1 cellular context compared by ENCODE assay signal in genomic region chr7:83611776-83612175, GRCh38.
TF ChIP-seq lines count a peak whose summit lies in the region.

No MANE protein-coding gene starts in this region.

TF ChIP-seq in H1, 55 proteins besides CTCF, POLR2A, EP300 and RAD21:
- no peak for TF ChIP-seq KDM4A (IDR thresholded peaks at IDR 0.05; ENCODE audit: low read depth, low read length, severe bottlenecking)
- TF ChIP-seq POU5F1 (IDR thresholded peaks at IDR 0.05; ENCODE audit: low read depth, low read length), result no peak
- no peak for TF ChIP-seq HDAC6 (IDR thresholded peaks at IDR 0.05; ENCODE audit: low read depth, low read length)
